ENCODE assay signal across 1 cellular context in the genomic region with DNA sequence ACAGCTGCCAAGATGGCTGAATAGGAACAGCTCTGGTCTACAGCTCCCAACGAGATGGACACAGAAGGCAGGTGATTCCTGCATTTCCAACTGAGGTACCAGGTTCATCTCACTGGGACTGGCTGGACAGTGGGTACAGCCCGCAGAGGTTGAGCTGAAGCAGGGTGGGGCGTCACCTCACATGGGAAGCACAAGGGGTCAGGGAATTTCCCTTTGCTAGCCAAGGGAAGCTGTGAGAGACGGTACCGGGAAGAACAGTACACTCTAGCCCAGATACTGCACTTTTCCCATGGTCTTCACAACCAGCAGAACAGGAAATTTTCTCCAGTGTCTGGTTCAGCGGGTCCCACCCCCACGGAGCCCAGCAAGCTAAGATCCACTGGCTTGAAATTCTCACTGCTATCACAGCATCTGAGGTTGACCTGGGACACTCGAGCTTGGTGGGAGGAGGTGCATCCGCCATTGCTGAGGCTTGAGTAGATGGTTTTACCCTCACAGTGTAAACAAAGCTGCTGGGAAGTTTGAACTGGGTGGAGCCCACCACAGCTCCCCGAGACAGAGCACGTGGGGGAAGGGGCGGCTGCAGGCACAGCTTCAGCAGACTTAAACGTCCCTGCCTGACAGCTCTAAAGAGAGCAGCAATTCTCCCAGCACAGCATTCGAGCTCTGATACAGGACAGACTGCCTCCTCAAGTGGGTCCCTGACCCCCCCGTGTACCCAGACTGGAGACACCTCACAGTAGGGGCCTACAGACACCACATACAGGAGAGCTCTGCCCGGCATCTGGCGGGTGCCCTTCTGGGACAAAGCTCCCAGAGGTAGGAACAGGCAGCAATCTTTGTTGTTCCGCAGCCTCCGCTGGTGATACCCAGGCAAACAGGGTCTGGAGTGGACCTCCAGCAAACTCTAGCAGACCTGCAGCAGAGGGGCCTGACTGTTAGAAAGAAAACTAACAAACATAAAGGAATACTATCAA.
TF ChIP-seq lines count a peak whose summit lies in the region.

No MANE protein-coding gene starts in this region.

TF ChIP-seq in HepG2, 621 proteins besides CTCF, POLR2A, EP300 and RAD21:
- peak; percentile 45; the same call in 1 of the 2 replicates for TF ChIP-seq POGZ (CRISPR knock-in tag; IDR thresholded peaks at IDR 0.05)
- TF ChIP-seq, protein P1, sequence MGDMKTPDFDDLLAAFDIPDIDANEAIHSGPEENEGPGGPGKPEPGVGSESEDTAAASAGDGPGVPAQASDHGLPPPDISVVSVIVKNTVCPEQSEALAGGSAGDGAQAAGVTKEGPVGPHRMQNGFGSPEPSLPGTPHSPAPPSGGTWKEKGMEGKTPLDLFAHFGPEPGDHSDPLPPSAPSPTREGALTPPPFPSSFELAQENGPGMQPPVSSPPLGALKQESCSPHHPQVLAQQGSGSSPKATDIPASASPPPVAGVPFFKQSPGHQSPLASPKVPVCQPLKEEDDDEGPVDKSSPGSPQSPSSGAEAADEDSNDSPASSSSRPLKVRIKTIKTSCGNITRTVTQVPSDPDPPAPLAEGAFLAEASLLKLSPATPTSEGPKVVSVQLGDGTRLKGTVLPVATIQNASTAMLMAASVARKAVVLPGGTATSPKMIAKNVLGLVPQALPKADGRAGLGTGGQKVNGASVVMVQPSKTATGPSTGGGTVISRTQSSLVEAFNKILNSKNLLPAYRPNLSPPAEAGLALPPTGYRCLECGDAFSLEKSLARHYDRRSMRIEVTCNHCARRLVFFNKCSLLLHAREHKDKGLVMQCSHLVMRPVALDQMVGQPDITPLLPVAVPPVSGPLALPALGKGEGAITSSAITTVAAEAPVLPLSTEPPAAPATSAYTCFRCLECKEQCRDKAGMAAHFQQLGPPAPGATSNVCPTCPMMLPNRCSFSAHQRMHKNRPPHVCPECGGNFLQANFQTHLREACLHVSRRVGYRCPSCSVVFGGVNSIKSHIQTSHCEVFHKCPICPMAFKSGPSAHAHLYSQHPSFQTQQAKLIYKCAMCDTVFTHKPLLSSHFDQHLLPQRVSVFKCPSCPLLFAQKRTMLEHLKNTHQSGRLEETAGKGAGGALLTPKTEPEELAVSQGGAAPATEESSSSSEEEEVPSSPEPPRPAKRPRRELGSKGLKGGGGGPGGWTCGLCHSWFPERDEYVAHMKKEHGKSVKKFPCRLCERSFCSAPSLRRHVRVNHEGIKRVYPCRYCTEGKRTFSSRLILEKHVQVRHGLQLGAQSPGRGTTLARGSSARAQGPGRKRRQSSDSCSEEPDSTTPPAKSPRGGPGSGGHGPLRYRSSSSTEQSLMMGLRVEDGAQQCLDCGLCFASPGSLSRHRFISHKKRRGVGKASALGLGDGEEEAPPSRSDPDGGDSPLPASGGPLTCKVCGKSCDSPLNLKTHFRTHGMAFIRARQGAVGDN (CRISPR knock-in tag; IDR thresholded peaks at IDR 0.05) = peak; percentile 50
- TF ChIP-seq MYC (CRISPR knock-in tag; IDR thresholded peaks at IDR 0.05; ENCODE audit: borderline replicate concordance) = peak; percentile 50; the same call in 1 of the 2 replicates
- peak; percentile 74 for TF ChIP-seq ZMYM4 (CRISPR knock-in tag; IDR thresholded peaks at IDR 0.05)
